Comparison of ENCODE assay signal across 24 cellular contexts in the genomic region with DNA sequence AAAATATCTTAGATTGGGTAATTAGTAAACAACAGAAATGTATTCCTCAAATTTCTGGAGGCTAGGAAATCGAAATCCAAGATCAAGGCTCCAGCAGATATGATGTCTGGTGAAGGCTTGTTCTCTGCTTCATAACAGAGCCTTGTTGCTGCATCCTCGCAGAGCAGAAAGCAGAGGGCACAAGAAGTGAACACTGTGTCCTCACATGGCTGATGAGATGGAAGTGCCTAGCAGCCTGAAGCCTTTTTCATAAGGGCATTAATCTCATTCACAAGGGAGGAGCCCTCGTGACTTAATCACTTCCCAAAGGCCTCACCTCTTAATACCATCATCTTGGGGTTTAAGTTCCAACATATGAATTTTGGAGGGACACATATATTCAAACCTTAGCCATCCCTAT.
"Had no signal": no experiment of that assay in that cellular context is flagged by ENCODE, and none has a peak within 500 bp of the region (broad histone marks: within the 10 kb centered on the region; RNA-seq: fewer than 3 reads in every experiment).

No MANE protein-coding gene starts in this region.

- H3K9me3 Mint-ChIP-seq: dendritic cell treated with granulocyte-macrophage colony-stimulating factor and Interleukin-4, amounts not matched to agents 40 ng/mL and 50 ng/mL, for 4 days; effector memory CD8-positive, alpha-beta T cell; endodermal cell had no signal

- ATAC-seq: effector memory CD8-positive, alpha-beta T cell; esophagus mucosa; gastrocnemius medialis; heart right ventricle; left cardiac atrium; left lung; left ventricle myocardium superior; lower lobe of right lung; mucosa of descending colon had no signal

- H3K4me1 ChIP-seq: colonic mucosa, esophagus squamous epithelium, gastrocnemius medialis, heart right ventricle, left lung, lower lobe of right lung had no signal

- H3K4me3 Mint-ChIP-seq: dendritic cell treated with granulocyte-macrophage colony-stimulating factor and Interleukin-4, amounts not matched to agents 40 ng/mL and 50 ng/mL, for 4 days; effector memory CD8-positive, alpha-beta T cell; endodermal cell; mesothelial cell of epicardium; naive B cell had no signal

- H3K27ac ChIP-seq: colonic mucosa, epithelial cell of prostate, esophagus squamous epithelium, gastrocnemius medialis, heart right ventricle, left lung, lower lobe of right lung had no signal

- H3K27ac Mint-ChIP-seq: dendritic cell treated with granulocyte-macrophage colony-stimulating factor and Interleukin-4, amounts not matched to agents 40 ng/mL and 50 ng/mL, for 4 days; effector memory CD8-positive, alpha-beta T cell; endodermal cell; mesothelial cell of epicardium; naive B cell had no signal

- H3K36me3 ChIP-seq: colonic mucosa, esophagus squamous epithelium, gastrocnemius medialis, heart right ventricle, left lung, lower lobe of right lung had no signal

- DNase-seq: colonic mucosa; cortex of kidney; effector CD8-positive, alpha-beta T cell; effector memory CD8-positive, alpha-beta T cell; endodermal cell; erythroblast; esophagus squamous epithelium; foreskin fibroblast; gastrocnemius medialis; glutamatergic neuron; head of caudate nucleus; heart right ventricle; hippocampal formation; left cardiac atrium; left lung; left ventricle myocardium superior; lower lobe of right lung; mesenchymal stem cell; mucosa of descending colon; naive B cell had no signal

- H3K9me3 ChIP-seq: colonic mucosa, esophagus squamous epithelium, gastrocnemius medialis, left lung, lower lobe of right lung, mucosa of descending colon had no signal

- H3K27me3 Mint-ChIP-seq: dendritic cell treated with granulocyte-macrophage colony-stimulating factor and Interleukin-4, amounts not matched to agents 40 ng/mL and 50 ng/mL, for 4 days; effector memory CD8-positive, alpha-beta T cell; naive B cell had no signal

- H3K4me3 ChIP-seq: colonic mucosa, esophagus squamous epithelium, gastrocnemius medialis, heart right ventricle, left lung, lower lobe of right lung, mucosa of descending colon had no signal

- H3K36me3 Mint-ChIP-seq: mesothelial cell of epicardium had no signal

- H3K4me1 Mint-ChIP-seq: mesothelial cell of epicardium, naive B cell had no signal

- H3K27me3 ChIP-seq: colonic mucosa, esophagus squamous epithelium, gastrocnemius medialis, heart right ventricle, left lung had no signal
